Comparison of ENCODE assay signal across 8 cellular contexts in the genomic region with DNA sequence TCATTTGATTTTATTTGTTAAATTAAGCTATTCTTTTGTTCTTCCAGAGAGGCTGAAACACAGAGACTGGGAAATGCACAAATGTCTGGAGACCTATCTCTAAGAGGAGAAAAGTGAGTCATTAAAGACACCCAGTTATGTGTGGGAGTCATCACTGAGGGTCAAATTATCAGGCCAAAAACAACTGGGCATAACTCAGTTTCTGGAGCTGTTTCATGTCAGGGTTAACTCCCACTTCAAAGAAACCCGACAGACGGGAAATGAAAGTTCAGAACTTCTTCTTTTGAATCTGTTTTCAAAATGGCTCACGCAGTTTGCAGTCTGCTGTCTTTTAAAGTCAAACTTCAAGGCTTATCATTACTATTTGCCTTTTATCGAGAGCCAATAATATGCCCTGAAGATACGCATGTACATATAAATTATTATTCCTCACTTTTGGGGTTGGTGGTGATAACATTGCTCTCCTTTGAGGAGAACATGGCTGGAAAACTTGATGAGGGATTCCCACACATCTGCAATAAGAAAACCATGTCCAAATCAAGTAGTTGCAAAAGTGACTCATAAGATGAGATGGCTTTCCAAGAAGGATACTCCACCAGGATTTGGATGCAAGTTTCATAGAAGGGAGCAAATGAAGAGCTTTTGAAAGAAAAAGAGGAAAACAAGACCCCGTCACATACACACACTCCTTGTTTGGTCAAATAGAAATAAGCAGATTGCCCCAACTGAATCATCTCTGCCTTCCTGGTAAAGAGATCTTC.
DNase-seq lines count a peak whose midpoint lies in the region; ATAC-seq and TF ChIP-seq lines count a peak whose summit lies in the region.

No MANE protein-coding gene starts in this region.

- peaks cover 21% of the 10 kb centered on the region for H3K4me1 Mint-ChIP-seq in glutamatergic neuron (ENCODE audit: low read depth, unreplicated experiment)

- H3K4me3 Mint-ChIP-seq in glutamatergic neuron (ENCODE audit: unreplicated experiment) = no peak overlapping the region

- peaks cover 2% of the 10 kb centered on the region for H3K9me3 Mint-ChIP-seq in glutamatergic neuron (ENCODE audit: unreplicated experiment)

- TF ChIP-seq CTCF in glutamatergic neuron (IDR thresholded peaks at IDR 0.05; ENCODE audit: partially characterized antibody, unreplicated experiment) = no peak

- no peak overlapping the region for H3K27ac Mint-ChIP-seq in glutamatergic neuron (ENCODE audit: unreplicated experiment)

- ATAC-seq in GM21447 (IDR thresholded peaks at IDR 0.05; ENCODE audit: unreplicated experiment) = peak; percentile 95

- H3K36me3 Mint-ChIP-seq in glutamatergic neuron (ENCODE audit: unreplicated experiment) = no peaks in the 10 kb centered on the region

- peak; percentile 77 for DNase-seq in CD1c-positive myeloid dendritic cell (ENCODE audit: extremely low spot score)
- DNase-seq in HT1080 (ENCODE audit: low read depth) = peak; percentile 60
- peak; percentile 21 for DNase-seq in fibroblast of gingiva (ENCODE audit: low read depth)
- DNase-seq in activated naive CD4-positive, alpha-beta T cell treated with Interleukin-2 at 50 U/mL for 16 hours = no peak
- DNase-seq in glutamatergic neuron = no peak
- DNase-seq in NCI-H526 (lab: John Stamatoyannopoulos, UW) = no peak
- DNase-seq in NCI-H187 (lab: John Stamatoyannopoulos, UW) = no peak

- peaks cover 3% of the 10 kb centered on the region for H3K27me3 Mint-ChIP-seq in glutamatergic neuron (ENCODE audit: unreplicated experiment)

Comparison
In these comparisons a context has a peak if more than half of its experiments do, and no peak if none do; other contexts are left out.
1. DNase-seq: peak in CD1c-positive myeloid dendritic cell (single experiment), HT1080 (single experiment) and fibroblast of gingiva (single experiment); none in activated naive CD4-positive, alpha-beta T cell treated with Interleukin-2 at 50 U/mL for 16 hours (single experiment), glutamatergic neuron (single experiment), NCI-H526 (0 of 2) and NCI-H187 (0 of 2).